In genomic region chr2:68390600-68390999, GRCh38 we compare ENCODE assay signal across 25 cellular contexts. TPM values are rescaled to one million over a fixed set of nuclear protein-coding genes. Genes with fewer than 3 reads are reported as not detected.
A peak's percentile ranks its signal among the peaks of the same experiment; 100 is the strongest.
DNase-seq lines count a peak whose midpoint lies in the region; ATAC-seq and TF ChIP-seq lines count a peak whose summit lies in the region.
"Had no signal": no experiment of that assay in that cellular context is flagged by ENCODE, and none has a peak within 500 bp of the region (broad histone marks: within the 10 kb centered on the region; RNA-seq: fewer than 3 reads in every experiment).

No MANE protein-coding gene starts in this region.

- peak overlapping the region; percentile 30 for H3K27ac ChIP-seq in cingulate gyrus (ENCODE audit: low read depth, low read length)
- peak overlapping the region in 7 of 8 donors; percentile 19 to 88 (median 77) for H3K27ac ChIP-seq in spleen
- no peak overlapping the region for H3K27ac ChIP-seq in lower lobe of right lung
- H3K27ac ChIP-seq: pancreas, testis, vagina had no signal

- H3K27me3 ChIP-seq in spleen (replicated peaks in 1 of 7) (no peaks in the 10 kb centered on the region), lower lobe of right lung (ENCODE audit: low read depth) (no peaks in the 10 kb centered on the region)
- H3K27me3 ChIP-seq: left lung, pancreas, testis, vagina had no signal

- peak; percentile 59 for DNase-seq in D341Med (ENCODE audit: low spot score)
- peak; percentile 59 to 86 for DNase-seq in NCI-H524 (lab: John Stamatoyannopoulos, UW)
- no peak for DNase-seq in spleen
- no peak for DNase-seq in lower lobe of right lung
- DNase-seq in T1000 (lab: John Stamatoyannopoulos, UW) = no peak
- no peak for DNase-seq in NCI-H1417 (lab: John Stamatoyannopoulos, UW)
- DNase-seq: activated naive CD4-positive, alpha-beta T cell treated with anti-CD3 and anti-CD28 coated beads, Interleukin-2, amount 50 U/mL, for 16 hours; CD4-positive, alpha-beta memory T cell; central memory CD4-positive, alpha-beta T cell; effector CD4-positive, alpha-beta T cell; foreskin fibroblast; GOT3; KG1; left lung; NCI-H187 treated with DMSO at 0.1 percent for 48 hours; NCI-H748 treated with DMSO at 0.1 percent for 48 hours; nephron progenitor cell; pancreas; stimulated activated CD4-positive, alpha-beta T cell treated with anti-CD3 and anti-CD28 coated beads, Interleukin-2, amount 100 ng/mL, for 48 hours; stimulated activated naive B cell treated with anti-CD40 and anti-IgM and Interleukin-4, amounts not matched to agents 10 μg/mL and 1 μg/mL and 100 μg/mL, for 72 hours; testis had no signal

- ATAC-seq in lower lobe of right lung = no peak
- ATAC-seq: stimulated activated naive B cell treated with anti-CD40 and anti-IgM and Interleukin-4, amounts not matched to agents 10 μg/mL and 1 μg/mL and 100 μg/mL, for 72 hours had no signal

- intact Hi-C loops in spleen (cut with DNase I; ENCODE audit: low total_unique reads) (no loop called here), lower lobe of right lung (cut with DNase I) (no loop called here)

- H3K4me1 ChIP-seq in spleen = peaks cover 27 to 71% (median 61%) of the 10 kb centered on the region in 6 donors
- H3K4me1 ChIP-seq in lower lobe of right lung = peaks cover 9% of the 10 kb centered on the region

- peak overlapping the region in 1 of 8 donors; percentile 20 for H3K4me3 ChIP-seq in spleen
- no peak overlapping the region for H3K4me3 ChIP-seq in lower lobe of right lung
- H3K4me3 ChIP-seq: left lung, pancreas, testis, vagina had no signal

- no peak for TF ChIP-seq POLR2A in spleen (IDR thresholded peaks at IDR 0.05)

- TF ChIP-seq CTCF in spleen (IDR thresholded peaks at IDR 0.05 in 8 of 11, conservative IDR thresholded peaks at IDR 0.05 in 3 of 11) (no peak), lower lobe of right lung (IDR thresholded peaks at IDR 0.05) (no peak)

- peaks cover 0 to 95% (median 36%) of the 10 kb centered on the region in 6 donors for H3K36me3 ChIP-seq in spleen
- peaks cover 23% of the 10 kb centered on the region for H3K36me3 ChIP-seq in lower lobe of right lung
- H3K36me3 ChIP-seq: pancreas, vagina had no signal

- H3K9me3 ChIP-seq in spleen (no peaks in the 10 kb centered on the region), lower lobe of right lung (no peaks in the 10 kb centered on the region)
- H3K9me3 ChIP-seq: left lung, pancreas, testis, vagina had no signal

RNA-seq across cellular contexts. Expression of gene PLEK, which starts 25.5 kb away (rescaled TPM):
- total RNA-seq in spleen (100 to 1,000 TPM in 5 of 7 donors, 10 to 100 TPM in 2; 79.9 to 202 (median 136) TPM), lower lobe of right lung (42.1 TPM)
- polyA plus RNA-seq in spleen = 10 to 100 TPM; 49.1 to 67.7 (median 53.0) TPM
- total RNA-seq: epithelial cell of proximal tubule, G401 had no signal

Comparison
In these comparisons a context has a peak if more than half of its experiments do, and no peak if none do; other contexts are left out.
1. DNase-seq: peak in D341Med (single experiment) and NCI-H524 (2 of 2); none in spleen (single experiment), lower lobe of right lung (single experiment), T1000 (single experiment) and NCI-H1417 (0 of 3).